24 cellular contexts compared by ENCODE assay signal in genomic region chr10:21964983-21965665, GRCh38.
"Had no signal": no experiment of that assay in that cellular context is flagged by ENCODE, and none has a peak within 500 bp of the region (broad histone marks: within the 10 kb centered on the region; RNA-seq: fewer than 3 reads in every experiment).

No MANE protein-coding gene starts in this region.

- H3K27me3 Mint-ChIP-seq: dendritic cell treated with granulocyte-macrophage colony-stimulating factor and Interleukin-4, amounts not matched to agents 40 ng/mL and 50 ng/mL, for 4 days; memory B cell; naive thymus-derived CD4-positive, alpha-beta T cell; type B pancreatic cell had no signal

- H3K9me3 Mint-ChIP-seq: dendritic cell treated with granulocyte-macrophage colony-stimulating factor and Interleukin-4, amounts not matched to agents 40 ng/mL and 50 ng/mL, for 4 days had no signal

- ATAC-seq: left lobe of liver; naive thymus-derived CD4-positive, alpha-beta T cell; sciatic nerve; stimulated activated effector memory CD8-positive, alpha-beta T cell treated with anti-CD3 and anti-CD28 coated beads, Interleukin-12 subunit alpha, Interleukin-12 subunit beta, amount 100 ng/mL, for 72 hours had no signal

- H3K27me3 ChIP-seq: colonic mucosa, esophagus muscularis mucosa, right atrium auricular region, stomach, thyroid gland had no signal

- H3K4me3 ChIP-seq: colonic mucosa, esophagus muscularis mucosa, lung, prostate gland, right atrium auricular region, stomach, thyroid gland had no signal

- FAIRE-seq: endothelial cell of umbilical vein, keratinocyte had no signal

- H3K36me3 Mint-ChIP-seq: stimulated activated effector memory CD8-positive, alpha-beta T cell treated with anti-CD3 and anti-CD28 coated beads, Interleukin-12 subunit alpha, Interleukin-12 subunit beta, amount 100 ng/mL, for 72 hours had no signal

- H3K4me3 Mint-ChIP-seq: dendritic cell treated with granulocyte-macrophage colony-stimulating factor and Interleukin-4, amounts not matched to agents 40 ng/mL and 50 ng/mL, for 4 days; memory B cell; naive thymus-derived CD4-positive, alpha-beta T cell; nephron; stimulated activated effector memory CD8-positive, alpha-beta T cell treated with anti-CD3 and anti-CD28 coated beads, Interleukin-12 subunit alpha, Interleukin-12 subunit beta, amount 100 ng/mL, for 72 hours; type B pancreatic cell had no signal

- H3K9me3 ChIP-seq: colonic mucosa, esophagus muscularis mucosa, prostate gland, stomach, thyroid gland had no signal

- DNase-seq: colonic mucosa; effector CD8-positive, alpha-beta T cell; hypothalamus; midbrain; naive thymus-derived CD4-positive, alpha-beta T cell; nucleus accumbens; stimulated activated CD4-positive, alpha-beta T cell treated with anti-CD3 and anti-CD28 coated beads, Interleukin-2, amount 100 ng/mL, for 24 hours; stimulated activated CD4-positive, alpha-beta T cell treated with anti-CD3 and anti-CD28 coated beads, Interleukin-4, amount 100 ng/mL, for 24 hours; stimulated activated naive CD4-positive, alpha-beta T cell treated with Interleukin-2 at 50 U/mL for 16 hours; stomach; thyroid gland had no signal

- H3K4me1 Mint-ChIP-seq: nephron had no signal

- H3K27ac ChIP-seq: colonic mucosa, esophagus muscularis mucosa, prostate gland, right atrium auricular region, stomach, thyroid gland had no signal

- H3K36me3 ChIP-seq: colonic mucosa, esophagus muscularis mucosa, prostate gland, right atrium auricular region, stomach, thyroid gland had no signal

- H3K27ac Mint-ChIP-seq: dendritic cell treated with granulocyte-macrophage colony-stimulating factor and Interleukin-4, amounts not matched to agents 40 ng/mL and 50 ng/mL, for 4 days; memory B cell; naive thymus-derived CD4-positive, alpha-beta T cell; nephron; stimulated activated effector memory CD8-positive, alpha-beta T cell treated with anti-CD3 and anti-CD28 coated beads, Interleukin-12 subunit alpha, Interleukin-12 subunit beta, amount 100 ng/mL, for 72 hours; type B pancreatic cell had no signal

- H3K4me1 ChIP-seq: colonic mucosa, esophagus muscularis mucosa, prostate gland, thyroid gland had no signal
